Comparison of ENCODE assay signal across 8 cellular contexts in the genomic region with DNA sequence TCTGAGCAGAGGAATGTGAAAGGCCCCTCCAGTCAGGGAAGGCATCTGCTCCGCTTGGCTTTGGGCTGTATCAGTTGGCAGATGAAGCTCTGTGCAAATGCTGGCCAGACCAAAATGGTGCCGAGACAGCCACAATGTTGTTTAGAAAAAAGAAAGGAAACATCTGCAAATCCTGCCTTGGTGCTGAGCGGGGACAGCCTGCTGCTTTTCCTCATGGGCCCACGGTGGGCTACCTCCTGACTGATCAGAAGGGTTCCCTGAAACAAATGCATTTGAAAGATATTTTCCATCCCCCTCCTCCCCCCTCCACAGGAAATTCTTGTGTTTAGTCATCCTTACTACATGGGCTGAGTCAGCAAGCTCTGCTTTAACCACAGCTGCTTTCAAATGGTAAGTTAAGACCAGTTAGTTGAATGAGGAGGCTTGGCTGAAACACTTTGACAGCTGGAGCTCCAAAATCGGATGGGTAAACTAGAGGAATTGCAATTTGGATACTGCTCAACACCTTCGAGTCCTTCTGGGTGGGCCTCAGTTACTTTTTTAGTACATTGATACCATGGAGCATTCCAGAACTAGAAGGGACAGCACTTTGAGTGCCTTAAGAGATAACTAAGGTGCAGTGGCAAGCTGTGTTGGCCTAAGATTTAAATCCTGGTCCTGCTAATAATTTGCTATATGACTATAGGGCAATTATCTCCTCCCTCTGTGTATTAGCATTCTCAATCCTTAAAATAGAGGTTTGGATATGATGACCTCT. TPM values are rescaled to one million over a fixed set of nuclear protein-coding genes. Genes with fewer than 3 reads are reported as not detected.
DNase-seq lines count a peak whose midpoint lies in the region; ATAC-seq and TF ChIP-seq lines count a peak whose summit lies in the region.

No MANE protein-coding gene starts in this region.

- intact Hi-C loops in Caco-2 (cut with micrococcal nuclease; ENCODE audit: unreplicated experiment) = no loop called here

- H3K9me3 ChIP-seq in effector memory CD4-positive, alpha-beta T cell (ENCODE audit: control insufficient read depth, low read length) = no peaks in the 10 kb centered on the region
- H3K9me3 ChIP-seq in Caco-2 = no peaks in the 10 kb centered on the region

- no peaks in the 10 kb centered on the region for H3K27me3 Mint-ChIP-seq in Caco-2 (ENCODE audit: insufficient read depth, unreplicated experiment)

- no peaks in the 10 kb centered on the region for H3K9me3 Mint-ChIP-seq in Caco-2 (ENCODE audit: unreplicated experiment)

- H3K27me3 ChIP-seq in KMS-11 (ENCODE audit: insufficient read depth, low read depth) (no peaks in the 10 kb centered on the region), Caco-2 (replicated peaks; ENCODE audit: control insufficient read depth, insufficient read depth, low read length) (no peaks in the 10 kb centered on the region)
- no peaks in the 10 kb centered on the region for H3K27me3 ChIP-seq in effector memory CD4-positive, alpha-beta T cell (replicated peaks; ENCODE audit: control insufficient read depth, insufficient read depth, low read length, poor library complexity, severe bottlenecking)

- TF ChIP-seq CTCF in KMS-11 (conservative IDR thresholded peaks at IDR 0.05; ENCODE audit: low read depth, low read length) (no peak), omental fat pad (IDR thresholded peaks at IDR 0.05) (no peak), Caco-2 (IDR thresholded peaks at IDR 0.05; ENCODE audit: insufficient read depth in 1 of 2, low read depth in 1 of 2, low read length in 1 of 2, severe bottlenecking in 1 of 2, unreplicated experiment in 1 of 2) (no peak)

- H2AFZ ChIP-seq in KMS-11 (ENCODE audit: low read depth) = peak overlapping the region; percentile 72; the same call in 1 of the 2 replicates

- CTCF ChIA-PET in Caco-2 (lab: Charles Lee) = no interaction called here

- H3K4me3 ChIP-seq in KMS-11 (IDR thresholded peaks at IDR 0.05; ENCODE audit: insufficient read depth, low read depth, low read length) (no peak overlapping the region), Caco-2 (ENCODE audit: low read depth, low read length) (no peak overlapping the region)
- no peak overlapping the region for H3K4me3 ChIP-seq in effector memory CD4-positive, alpha-beta T cell (ENCODE audit: insufficient read depth, low read depth, low read length, poor library complexity, severe bottlenecking)

- H3K27ac ChIP-seq in KMS-11 = peak overlapping the region; percentile 96
- no peak overlapping the region for H3K27ac ChIP-seq in effector memory CD4-positive, alpha-beta T cell (ENCODE audit: insufficient read depth, low read length, poor library complexity, severe bottlenecking)

- H3K36me3 ChIP-seq in KMS-11 (ENCODE audit: insufficient read depth) = no peaks in the 10 kb centered on the region
- H3K36me3 ChIP-seq in effector memory CD4-positive, alpha-beta T cell (ENCODE audit: control insufficient read depth, insufficient read depth, low read length) = no peaks in the 10 kb centered on the region
- H3K36me3 ChIP-seq in Caco-2 (ENCODE audit: control insufficient read depth, insufficient read depth, low read length) = no peaks in the 10 kb centered on the region

- POLR2A ChIA-PET in Caco-2 (lab: Charles Lee) = no interaction called here

- H3K9ac ChIP-seq in KMS-11 = peak overlapping the region; percentile 68

- no peaks in the 10 kb centered on the region for H4K20me1 ChIP-seq in KMS-11 (ENCODE audit: insufficient read depth)

- peak; percentile 31 for DNase-seq in NCI-H2171 treated with DMSO at 0.1 percent for 48 hours (lab: John Stamatoyannopoulos, UW)
- DNase-seq in NCI-H2171 (lab: John Stamatoyannopoulos, UW) = no peak
- peak; percentile 85 for DNase-seq in astrocyte of the hippocampus (ENCODE audit: low read depth, low spot score)
- no peak for DNase-seq in omental fat pad (ENCODE audit: low spot score)
- no peak for DNase-seq in effector memory CD4-positive, alpha-beta T cell
- no peak for DNase-seq in Caco-2

- no peak overlapping the region for H3K4me3 Mint-ChIP-seq in Caco-2 (ENCODE audit: unreplicated experiment)

- H3K4me2 ChIP-seq in KMS-11 = peak overlapping the region; percentile 64

- H3K4me1 ChIP-seq in KMS-11 (ENCODE audit: low read depth, poor library complexity, severe bottlenecking) = peaks cover 40% of the 10 kb centered on the region
- no peaks in the 10 kb centered on the region for H3K4me1 ChIP-seq in effector memory CD4-positive, alpha-beta T cell (ENCODE audit: control insufficient read depth, insufficient read depth, low read length, poor library complexity, severe bottlenecking)
- peaks cover 11% of the 10 kb centered on the region for H3K4me1 ChIP-seq in Caco-2

- no peaks in the 10 kb centered on the region for H3K79me2 ChIP-seq in KMS-11 (ENCODE audit: insufficient read depth, low read depth)

- H3K36me3 Mint-ChIP-seq in Caco-2 (ENCODE audit: insufficient read depth, unreplicated experiment) = no peaks in the 10 kb centered on the region

- BruUV-seq in Caco-2 (replicated peaks; lab: Mats Ljungman, UMichigan) = no TSS peak

- peak; percentile 88 for ATAC-seq in GM21786 (IDR thresholded peaks at IDR 0.05; ENCODE audit: unreplicated experiment)
- ATAC-seq in omental fat pad (ENCODE audit: low FRiP score) = peak; percentile 54

- no peak overlapping the region for H3K27ac Mint-ChIP-seq in Caco-2 (ENCODE audit: unreplicated experiment)

- H3K4me1 Mint-ChIP-seq in Caco-2 (ENCODE audit: low read depth, unreplicated experiment) = no peaks in the 10 kb centered on the region

RNA-seq across cellular contexts. Expression of gene PLAC1, which starts 36.0 kb away (rescaled TPM):
- total RNA-seq in omental fat pad (not detected), Caco-2 (2022) (1.9 and 2.7 TPM in 2 replicates)

Comparison
In these comparisons a context has a peak if more than half of its experiments do, and no peak if none do; other contexts are left out.
1. DNase-seq: peak in NCI-H2171 treated with DMSO at 0.1 percent for 48 hours (single experiment) and astrocyte of the hippocampus (single experiment); none in NCI-H2171 (single experiment), omental fat pad (single experiment), effector memory CD4-positive, alpha-beta T cell (0 of 3) and Caco-2 (0 of 2).